Comparison of ENCODE assay signal across 22 cellular contexts in genomic region chr1:30314591-30314990, GRCh38.
"Had no signal": no experiment of that assay in that cellular context is flagged by ENCODE, and none has a peak within 500 bp of the region (broad histone marks: within the 10 kb centered on the region; RNA-seq: fewer than 3 reads in every experiment).

No MANE protein-coding gene starts in this region.

- H3K4me1 Mint-ChIP-seq: immature natural killer cell; mesothelial cell of epicardium; naive B cell; stimulated activated naive B cell treated with anti-CD40 and anti-IgM and Interleukin-4, amounts not matched to agents 10 μg/mL and 1 μg/mL and 100 μg/mL, for 72 hours had no signal

- H3K4me1 ChIP-seq: right lobe of liver, transverse colon had no signal

- H3K36me3 ChIP-seq: ovary, right lobe of liver, transverse colon had no signal

- H3K27me3 ChIP-seq: ovary, right lobe of liver had no signal

- H3K9me3 Mint-ChIP-seq: dendritic cell treated with granulocyte-macrophage colony-stimulating factor and Interleukin-4, amounts not matched to agents 40 ng/mL and 50 ng/mL, for 4 days; mesothelial cell of epicardium; stimulated activated naive CD8-positive, alpha-beta T cell treated with anti-CD3 and anti-CD28 coated beads, Interleukin-15, Interleukin-2, amounts not matched to agents 100 ng/mL and 50 ng/mL, for 24 hours had no signal

- DNase-seq: effector CD8-positive, alpha-beta T cell; erythroblast; hypothalamus; immature natural killer cell; kidney; mesenchymal stem cell; mucosa of descending colon; naive B cell; nephron progenitor cell; occipital lobe; ovary; retina; small intestine; stimulated activated CD4-positive, alpha-beta T cell treated with anti-CD3 and anti-CD28 coated beads, Interleukin-15, amount 100 ng/mL, for 24 hours; stimulated activated CD4-positive, alpha-beta T cell treated with anti-CD3 and anti-CD28 coated beads, Interleukin-2, amount 100 ng/mL, for 48 hours; stimulated activated naive B cell treated with anti-CD40 and anti-IgM and Interleukin-4, amounts not matched to agents 10 μg/mL and 1 μg/mL and 100 μg/mL, for 72 hours; transverse colon had no signal

- H3K36me3 Mint-ChIP-seq: immature natural killer cell; mesothelial cell of epicardium; naive B cell; stimulated activated naive B cell treated with anti-CD40 and anti-IgM and Interleukin-4, amounts not matched to agents 10 μg/mL and 1 μg/mL and 100 μg/mL, for 72 hours had no signal

- H3K27ac ChIP-seq: ovary, right lobe of liver, transverse colon had no signal

- H3K9me3 ChIP-seq: mucosa of descending colon, ovary, right lobe of liver, transverse colon had no signal

- H3K4me3 ChIP-seq: mucosa of descending colon, ovary, right lobe of liver, transverse colon had no signal

- H3K27ac Mint-ChIP-seq: dendritic cell treated with granulocyte-macrophage colony-stimulating factor and Interleukin-4, amounts not matched to agents 40 ng/mL and 50 ng/mL, for 4 days; mesothelial cell of epicardium; naive B cell; nephron progenitor cell; stimulated activated naive B cell treated with anti-CD40 and anti-IgM and Interleukin-4, amounts not matched to agents 10 μg/mL and 1 μg/mL and 100 μg/mL, for 72 hours; stimulated activated naive CD8-positive, alpha-beta T cell treated with anti-CD3 and anti-CD28 coated beads, Interleukin-15, Interleukin-2, amounts not matched to agents 100 ng/mL and 50 ng/mL, for 24 hours had no signal

- ATAC-seq: left lobe of liver; mucosa of descending colon; right lobe of liver; stimulated activated naive B cell treated with anti-CD40 and anti-IgM and Interleukin-4, amounts not matched to agents 10 μg/mL and 1 μg/mL and 100 μg/mL, for 72 hours had no signal

- H3K4me3 Mint-ChIP-seq: dendritic cell treated with granulocyte-macrophage colony-stimulating factor and Interleukin-4, amounts not matched to agents 40 ng/mL and 50 ng/mL, for 4 days; immature natural killer cell; mesothelial cell of epicardium; nephron progenitor cell; stimulated activated naive B cell treated with anti-CD40 and anti-IgM and Interleukin-4, amounts not matched to agents 10 μg/mL and 1 μg/mL and 100 μg/mL, for 72 hours; stimulated activated naive CD8-positive, alpha-beta T cell treated with anti-CD3 and anti-CD28 coated beads, Interleukin-15, Interleukin-2, amounts not matched to agents 100 ng/mL and 50 ng/mL, for 24 hours had no signal
